In the genomic region with DNA sequence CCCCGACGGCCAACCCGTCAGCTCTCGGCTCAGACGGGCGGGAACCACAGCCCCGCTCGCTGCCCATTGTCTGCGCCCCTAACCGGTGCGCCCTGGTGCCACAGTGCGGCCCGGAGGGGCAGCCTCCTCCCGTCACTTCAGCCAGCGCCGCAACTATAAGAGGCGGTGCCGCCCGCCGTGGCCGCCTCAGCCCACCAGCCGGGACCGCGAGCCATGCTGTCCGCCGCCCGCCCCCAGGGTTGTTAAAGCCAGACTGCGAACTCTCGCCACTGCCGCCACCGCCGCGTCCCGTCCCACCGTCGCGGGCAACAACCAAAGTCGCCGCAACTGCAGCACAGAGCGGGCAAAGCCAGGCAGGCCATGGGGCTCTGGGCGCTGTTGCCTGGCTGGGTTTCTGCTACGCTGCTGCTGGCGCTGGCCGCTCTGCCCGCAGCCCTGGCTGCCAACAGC, we compare ENCODE assay signal across 9 cellular contexts. TPM values are rescaled to one million over a fixed set of nuclear protein-coding genes. Genes with fewer than 3 reads are reported as not detected.
A peak's percentile ranks its signal among the peaks of the same experiment; 100 is the strongest.
DNase-seq lines count a peak whose midpoint lies in the region; ATAC-seq and TF ChIP-seq lines count a peak whose summit lies in the region.
"Had no signal": no experiment of that assay in that cellular context is flagged by ENCODE, and none has a peak within 500 bp of the region (broad histone marks: within the 10 kb centered on the region; RNA-seq: fewer than 3 reads in every experiment).

Gene WNT1 (plus strand): TSS at position 32 of the 450 bp plus-strand sequence. CDS start 329 bp downstream, at position 361.

- peaks cover 29% of the 10 kb centered on the region for H3K4me1 Mint-ChIP-seq in activated T-helper 17 cell treated with anti-CD3 and anti-CD28 coated beads, Interleukin-2, amount 50 U/mL, for 72 hours
- H3K4me1 Mint-ChIP-seq in memory B cell: peaks cover 32% of the 10 kb centered on the region

- peaks cover 34% of the 10 kb centered on the region for H3K27me3 Mint-ChIP-seq in activated T-helper 17 cell treated with anti-CD3 and anti-CD28 coated beads, Interleukin-2, amount 50 U/mL, for 72 hours
- peaks cover 29% of the 10 kb centered on the region for H3K27me3 Mint-ChIP-seq in memory B cell

- H3K36me3 Mint-ChIP-seq in activated T-helper 17 cell treated with anti-CD3 and anti-CD28 coated beads, Interleukin-2, amount 50 U/mL, for 72 hours (ENCODE audit: low read depth): peaks cover 9% of the 10 kb centered on the region
- H3K36me3 Mint-ChIP-seq in memory B cell: no peaks in the 10 kb centered on the region

- TF ChIP-seq CTCF in 22Rv1 (IDR thresholded peaks at IDR 0.05): peak; percentile 81

- peak; percentile 13 for ATAC-seq in GM21360 (IDR thresholded peaks at IDR 0.05; ENCODE audit: unreplicated experiment)
- peak; percentile 6 for ATAC-seq in activated T-helper 17 cell treated with anti-CD3 and anti-CD28 coated beads, Interleukin-2, amount 50 U/mL, for 72 hours (replicated peaks)
- ATAC-seq in memory B cell (ENCODE audit: low read depth): peak; percentile 4
- ATAC-seq in GM21381 (IDR thresholded peaks at IDR 0.05; ENCODE audit: unreplicated experiment): no peak
- no peak for ATAC-seq in HG03565 (IDR thresholded peaks at IDR 0.05; ENCODE audit: unreplicated experiment)

- H3K27ac ChIP-seq in 22Rv1: no peak within 1 kb of the TSS

- DNase-seq in memory B cell (ENCODE audit: low spot score in 2 of 2): no peak
- no peak for DNase-seq in NCI-H1048 (lab: John Stamatoyannopoulos, UW)
- no peak for DNase-seq in amygdala (lab: John Stamatoyannopoulos, UW)

- no peaks in the 10 kb centered on the region for H3K9me3 Mint-ChIP-seq in activated T-helper 17 cell treated with anti-CD3 and anti-CD28 coated beads, Interleukin-2, amount 50 U/mL, for 72 hours
- no peaks in the 10 kb centered on the region for H3K9me3 Mint-ChIP-seq in memory B cell

- peak within 1 kb of the TSS; percentile 75 for H3K4me3 Mint-ChIP-seq in activated T-helper 17 cell treated with anti-CD3 and anti-CD28 coated beads, Interleukin-2, amount 50 U/mL, for 72 hours
- H3K4me3 Mint-ChIP-seq in memory B cell: peak within 1 kb of the TSS; percentile 85

- H3K27ac Mint-ChIP-seq in activated T-helper 17 cell treated with anti-CD3 and anti-CD28 coated beads, Interleukin-2, amount 50 U/mL, for 72 hours: peak within 1 kb of the TSS; percentile 72
- H3K27ac Mint-ChIP-seq in memory B cell: peak within 1 kb of the TSS; percentile 87

RNA-seq across cellular contexts. Expression of gene WNT1, which starts in this region (rescaled TPM):
- total RNA-seq in activated T-helper 17 cell treated with anti-CD3 and anti-CD28 coated beads, Interleukin-2, amount 50 U/mL, for 72 hours: not detected
- total RNA-seq: T-helper 1 cell treated with Interleukin-12 subunit alpha and Interleukin-12 subunit beta and Interleukin-4 antibody, amounts not matched to agents 30 ng/mL and 1 ng/mL, for 36 hours had no signal

Comparison
In these comparisons a context has a peak if more than half of its experiments do, and no peak if none do; other contexts are left out.
1. Peak in ATAC-seq in activated T-helper 17 cell treated with anti-CD3 and anti-CD28 coated beads, Interleukin-2, amount 50 U/mL, for 72 hours; RNA of the gene not detected or under 1 TPM.
2. ATAC-seq: peak in GM21360 (single experiment) and memory B cell (single experiment); none in GM21381 (single experiment) and HG03565 (single experiment).